21 cellular contexts compared by ENCODE assay signal in the genomic region with DNA sequence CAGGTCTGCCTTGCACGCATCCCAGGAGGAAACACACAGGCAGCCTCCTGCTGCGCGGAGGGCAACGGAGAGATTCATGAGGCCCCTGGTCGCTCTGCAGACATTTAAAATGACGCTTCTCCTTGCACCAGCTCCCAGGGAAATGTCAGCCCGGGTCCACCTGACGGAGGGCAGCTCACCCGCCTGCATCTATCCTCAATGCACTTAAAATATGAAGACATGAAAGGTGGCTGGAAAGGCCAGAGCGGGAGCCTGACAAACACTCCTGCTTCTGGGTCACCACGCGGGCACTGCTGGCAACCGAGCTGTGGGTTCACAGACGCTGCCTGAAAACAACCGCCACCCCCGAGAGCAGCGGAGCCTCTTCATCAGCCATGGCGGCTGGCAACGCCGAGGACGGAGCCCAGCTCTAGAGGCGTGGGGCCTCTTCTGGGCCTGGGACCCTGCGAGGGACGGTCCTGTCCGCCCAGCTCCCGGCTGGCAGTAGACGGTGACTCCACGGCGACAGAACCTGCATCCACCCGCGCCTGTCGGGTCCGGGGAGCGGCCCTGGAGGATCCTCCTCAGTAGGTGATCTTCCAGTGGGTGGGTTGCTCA. TPM values are rescaled to one million over a fixed set of nuclear protein-coding genes. Genes with fewer than 3 reads are reported as not detected.
DNase-seq lines count a peak whose midpoint lies in the region; ATAC-seq and TF ChIP-seq lines count a peak whose summit lies in the region.
"Had no signal": no experiment of that assay in that cellular context is flagged by ENCODE, and none has a peak within 500 bp of the region (broad histone marks: within the 10 kb centered on the region; RNA-seq: fewer than 3 reads in every experiment).

No MANE protein-coding gene starts in this region.

- no peak for TF ChIP-seq CTCF in endodermal cell (conservative IDR thresholded peaks at IDR 0.05)

- H3K4me1 ChIP-seq in endodermal cell (ENCODE audit: control insufficient read depth, insufficient read depth, low read length): no peaks in the 10 kb centered on the region
- H3K4me1 ChIP-seq: SJSA1 had no signal

- WGBS in endodermal cell (ENCODE audit: insufficient coverage in 1 of 2, insufficient read length in 1 of 2), 2 experiments: 93 to 99% methylated on average over 23 to 34 of the region's 34 CpGs

- H3K9me3 Mint-ChIP-seq in activated T-cell treated with anti-CD3 and anti-CD28 coated beads, Interleukin-2, amount 50 U/mL, for 4 hours: no peaks in the 10 kb centered on the region
- peaks cover 14% of the 10 kb centered on the region for H3K9me3 Mint-ChIP-seq in endodermal cell
- H3K9me3 Mint-ChIP-seq: activated naive CD4-positive, alpha-beta T cell treated with anti-CD3 and anti-CD28 coated beads, Interleukin-2, amount 10 ng/mL, durations not matched to agents 7 days and 5 days; T-helper 1 cell treated with Interleukin-12 subunit alpha and Interleukin-12 subunit beta and Interleukin-4 antibody, amounts not matched to agents 30 μg/mL and 1 μg/mL, for 36 hours had no signal

- H3K4me1 Mint-ChIP-seq in activated T-cell treated with anti-CD3 and anti-CD28 coated beads, Interleukin-2, amount 50 U/mL, for 4 hours (ENCODE audit: low read depth): peaks cover 18% of the 10 kb centered on the region
- H3K4me1 Mint-ChIP-seq in endodermal cell: no peaks in the 10 kb centered on the region

- H3K9me3 ChIP-seq in KOPT-K1 (ENCODE audit: insufficient read depth, low read length, poor library complexity, severe bottlenecking): peaks cover 13% of the 10 kb centered on the region
- H3K9me3 ChIP-seq in endodermal cell (ENCODE audit: control insufficient read depth, low read length): peaks cover 4% of the 10 kb centered on the region
- H3K9me3 ChIP-seq: SJSA1 had no signal

- H3K27me3 Mint-ChIP-seq in activated T-cell treated with anti-CD3 and anti-CD28 coated beads, Interleukin-2, amount 50 U/mL, for 4 hours (ENCODE audit: low read depth): no peaks in the 10 kb centered on the region
- no peaks in the 10 kb centered on the region for H3K27me3 Mint-ChIP-seq in endodermal cell (ENCODE audit: insufficient read depth)

- no peak overlapping the region for H3K27ac Mint-ChIP-seq in endodermal cell

- peak; percentile 3 for DNase-seq in activated T-cell treated with anti-CD3 and anti-CD28 coated beads, Interleukin-2, amount 50 U/mL, for 4 hours
- no peak for DNase-seq in activated T-cell treated with anti-CD3 and anti-CD28 coated beads, Interleukin-2, amount 50 U/mL, for 1 hour
- peak; percentile 35 for DNase-seq in endodermal cell
- peak; percentile 80 for DNase-seq in posterior vena cava (ENCODE audit: low spot score)
- no peak for DNase-seq in NCI-H2107 (lab: John Stamatoyannopoulos, UW)
- no peak for DNase-seq in NCI-H2171 (lab: John Stamatoyannopoulos, UW)
- DNase-seq: activated naive CD4-positive, alpha-beta T cell treated with anti-CD3 and anti-CD28 coated beads, Interleukin-2, amount 10 ng/mL, durations not matched to agents 7 days and 5 days; anterior cingulate cortex; caudate nucleus; effector CD8-positive, alpha-beta T cell; foreskin melanocyte; hippocampal formation; NCI-H1092; NCI-H2029 treated with DMSO at 0.1 percent for 48 hours; nucleus accumbens; PC-3; stimulated activated CD4-positive, alpha-beta T cell treated with anti-CD3 and anti-CD28 coated beads, Interleukin-15, amount 100 ng/mL, for 24 hours had no signal

- no peak overlapping the region for H3K4me3 Mint-ChIP-seq in activated T-cell treated with anti-CD3 and anti-CD28 coated beads, Interleukin-2, amount 50 U/mL, for 4 hours
- no peak overlapping the region for H3K4me3 Mint-ChIP-seq in endodermal cell
- H3K4me3 Mint-ChIP-seq: activated naive CD4-positive, alpha-beta T cell treated with anti-CD3 and anti-CD28 coated beads, Interleukin-2, amount 10 ng/mL, durations not matched to agents 7 days and 5 days; T-helper 1 cell treated with Interleukin-12 subunit alpha and Interleukin-12 subunit beta and Interleukin-4 antibody, amounts not matched to agents 30 μg/mL and 1 μg/mL, for 36 hours had no signal

- ATAC-seq in activated T-cell treated with anti-CD3 and anti-CD28 coated beads, Interleukin-2, amount 50 U/mL, for 4 hours: no peak
- no peak for ATAC-seq in GM19035 (IDR thresholded peaks at IDR 0.05; ENCODE audit: unreplicated experiment)
- ATAC-seq: PC-3 had no signal

- no peak overlapping the region for H3K4me3 ChIP-seq in endodermal cell (ENCODE audit: low read length)
- H3K4me3 ChIP-seq: SJSA1 had no signal

- H3K36me3 ChIP-seq in KOPT-K1 (ENCODE audit: insufficient read depth, low read length): peaks cover 34% of the 10 kb centered on the region
- H3K36me3 ChIP-seq in endodermal cell (ENCODE audit: control insufficient read depth, insufficient read depth, low read length): peaks cover 50% of the 10 kb centered on the region

- no peaks in the 10 kb centered on the region for H3K27me3 ChIP-seq in endodermal cell (ENCODE audit: control insufficient read depth, insufficient read depth, low read length, poor library complexity, severe bottlenecking)
- H3K27me3 ChIP-seq: SJSA1 had no signal

- peaks cover 18% of the 10 kb centered on the region for H3K36me3 Mint-ChIP-seq in activated T-cell treated with anti-CD3 and anti-CD28 coated beads, Interleukin-2, amount 50 U/mL, for 4 hours (ENCODE audit: insufficient read depth)
- H3K36me3 Mint-ChIP-seq in endodermal cell (ENCODE audit: low read depth): peaks cover 64% of the 10 kb centered on the region

- H3K9ac ChIP-seq in endodermal cell (ENCODE audit: extremely low read depth, low read length, poor library complexity, severe bottlenecking): no peak overlapping the region

- H3K27ac ChIP-seq in KOPT-K1 (ENCODE audit: low read depth, low read length, poor library complexity, severe bottlenecking) (peak overlapping the region; percentile 79), endodermal cell (ENCODE audit: low read depth, low read length) (no peak overlapping the region)
- H3K27ac ChIP-seq: SJSA1 had no signal

- intact Hi-C loops in posterior vena cava (cut with DNase I): no loop called here

RNA-seq across cellular contexts. Expression of a gene that starts 22.7 kb away (rescaled TPM):
- total RNA-seq in activated T-cell treated with anti-CD3 and anti-CD28 coated beads, Interleukin-2, amount 50 U/mL, for 4 hours: 10 to 100 TPM; 14.4 to 17.1 (median 15.1) TPM
- total RNA-seq in endodermal cell (10 to 100 TPM; 49.0 to 73.3 TPM), posterior vena cava (10 to 100 TPM; 27.1 to 27.4 TPM)
- polyA plus RNA-seq in endodermal cell (2013, experiment 1 of 2): 55.1 TPM
- 46.9 TPM for polyA plus RNA-seq in endodermal cell (2013, experiment 2 of 2)

Comparison
In these comparisons a context has a peak if more than half of its experiments do, and no peak if none do; other contexts are left out.
1. DNase-seq: peak in activated T-cell treated with anti-CD3 and anti-CD28 coated beads, Interleukin-2, amount 50 U/mL, for 4 hours (single experiment), endodermal cell (single experiment) and posterior vena cava (single experiment); none in activated T-cell treated with anti-CD3 and anti-CD28 coated beads, Interleukin-2, amount 50 U/mL, for 1 hour (single experiment), NCI-H2107 (single experiment) and NCI-H2171 (single experiment).